ENCODE assay signal across 20 cellular contexts in genomic region chr12:45331552-45331951, GRCh38.
DNase-seq lines count a peak whose midpoint lies in the region; ATAC-seq lines count a peak whose summit lies in the region.
"Had no signal": no experiment of that assay in that cellular context is flagged by ENCODE, and none has a peak within 500 bp of the region (broad histone marks: within the 10 kb centered on the region; RNA-seq: fewer than 3 reads in every experiment).

No MANE protein-coding gene starts in this region.

- DNase-seq in iris pigment epithelial cell (ENCODE audit: low read depth) (peak; percentile 14), DMS 273 (lab: John Stamatoyannopoulos, UW; ENCODE audit: unreplicated experiment) (no peak)
- DNase-seq: DMS153, HFFc6, Kasumi-1, NCI-H1417, NCI-H2029, NCI-H2171 treated with DMSO at 0.1 percent for 48 hours, NCI-H82, SK-N-SH, T-helper 1 cell had no signal

- ATAC-seq in GM18861 (IDR thresholded peaks at IDR 0.05; ENCODE audit: unreplicated experiment), result peak; percentile 91
- peak; percentile 58 for ATAC-seq in GM21786 (IDR thresholded peaks at IDR 0.05; ENCODE audit: unreplicated experiment)
- peak; percentile 65 for ATAC-seq in HG03571 (IDR thresholded peaks at IDR 0.05; ENCODE audit: unreplicated experiment)
- no peak for ATAC-seq in HG03095 (IDR thresholded peaks at IDR 0.05; ENCODE audit: unreplicated experiment)
- no peak for ATAC-seq in HG03432 (IDR thresholded peaks at IDR 0.05; ENCODE audit: unreplicated experiment)
- no peak for ATAC-seq in GM19328 (IDR thresholded peaks at IDR 0.05; ENCODE audit: unreplicated experiment)
- ATAC-seq: HepG2, Panc1, Right ventricle myocardium inferior had no signal

Comparison
In these comparisons a context has a peak if more than half of its experiments do, and no peak if none do; other contexts are left out.
1. ATAC-seq: peak in GM18861 (single experiment), GM21786 (single experiment) and HG03571 (single experiment); none in HG03095 (single experiment), HG03432 (single experiment) and GM19328 (single experiment).